Comparison of ENCODE assay signal across 8 cellular contexts in the genomic region with DNA sequence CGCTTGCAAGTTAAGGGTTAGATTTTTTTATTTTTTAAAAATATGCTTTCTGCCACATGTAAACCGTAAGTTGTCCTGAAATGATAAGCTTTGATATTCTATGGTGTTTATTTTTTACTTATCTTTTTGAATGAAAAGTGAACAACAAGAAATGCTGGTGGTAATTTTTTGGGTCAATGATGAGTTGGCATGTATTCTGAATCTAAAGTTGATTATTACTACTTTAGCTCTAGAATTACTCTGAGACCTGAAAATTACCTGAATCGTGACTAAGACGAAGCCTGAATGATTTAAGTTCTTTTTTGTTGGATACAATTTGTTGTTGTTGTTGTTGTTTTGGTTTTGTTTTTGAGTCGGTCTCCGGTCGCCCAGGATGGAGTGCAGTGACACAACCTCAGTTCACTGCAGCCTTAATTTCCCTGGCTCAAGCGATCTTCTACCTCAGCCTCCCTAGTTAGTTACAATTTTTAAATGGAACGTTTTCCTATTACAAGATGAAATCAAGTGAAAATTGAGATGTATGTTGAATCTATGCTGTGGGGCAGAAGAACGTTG. TPM values are rescaled to one million over a fixed set of nuclear protein-coding genes. Genes with fewer than 3 reads are reported as not detected.
DNase-seq lines count a peak whose midpoint lies in the region; ATAC-seq and TF ChIP-seq lines count a peak whose summit lies in the region.

No MANE protein-coding gene starts in this region.

- DNase-seq in cardiac fibroblast (ENCODE audit: low read depth in 2 of 2) (no peak), OCI-M2 (lab: John Stamatoyannopoulos, UW; ENCODE audit: unreplicated experiment) (no peak), HT-29 (ENCODE audit: low spot score) (no peak), NCI-H1417 (lab: John Stamatoyannopoulos, UW) (no peak)

- H3K27me3 ChIP-seq in ACC112 (ENCODE audit: insufficient read depth, low read length), result no peaks in the 10 kb centered on the region
- H3K27me3 ChIP-seq in HUES64 (ENCODE audit: insufficient read depth, low read length), result no peaks in the 10 kb centered on the region
- no peaks in the 10 kb centered on the region for H3K27me3 ChIP-seq in muscle layer of colon (ENCODE audit: control insufficient read depth in 1 of 2, insufficient read depth in 2 of 2, low read length in 2 of 2)

- WGBS in HUES64, result 8% methylated on average over 9 of the region's 10 CpGs

- H3K9me3 ChIP-seq in HUES64 (ENCODE audit: insufficient read depth, low read depth, low read length), result no peaks in the 10 kb centered on the region
- no peaks in the 10 kb centered on the region for H3K9me3 ChIP-seq in muscle layer of colon (ENCODE audit: low read length)

- peak overlapping the region; percentile 96 for H3K9ac ChIP-seq in HUES64 (ENCODE audit: low read depth, low read length)
- H3K9ac ChIP-seq in muscle layer of colon (ENCODE audit: low read length), result peak overlapping the region; percentile 76

- no peak for TF ChIP-seq CTCF in cardiac fibroblast (IDR thresholded peaks at IDR 0.05; ENCODE audit: low read depth, low read length)

- no peak overlapping the region for H2AFZ ChIP-seq in ACC112 (ENCODE audit: low read length, unreplicated experiment)

- H3K27ac ChIP-seq in ACC112 (ENCODE audit: low read depth, low read length) (peak overlapping the region; percentile 58), HUES64 (ENCODE audit: low read depth, low read length) (peak overlapping the region; percentile 54), muscle layer of colon (ENCODE audit: low read depth, low read length) (peak overlapping the region; percentile 88)

- no peak for ATAC-seq in HG03460 (IDR thresholded peaks at IDR 0.05; ENCODE audit: unreplicated experiment)

- peak overlapping the region; percentile 93 for H3K4me3 ChIP-seq in ACC112 (ENCODE audit: low read depth, low read length)
- peak overlapping the region; percentile 84 for H3K4me3 ChIP-seq in HUES64 (ENCODE audit: low read length)
- peak overlapping the region; percentile 78 to 80 for H3K4me3 ChIP-seq in cardiac fibroblast (replicated peaks in 1 of 2; ENCODE audit: low read depth in 2 of 2, low read length in 2 of 2)
- H3K4me3 ChIP-seq in muscle layer of colon (ENCODE audit: low read depth in 1 of 2, low read length in 2 of 2), result peak overlapping the region; percentile 73 to 82

- H3K36me3 ChIP-seq in ACC112 (ENCODE audit: insufficient read depth, low read length) (peaks cover 39% of the 10 kb centered on the region), HUES64 (ENCODE audit: insufficient read depth, low read length) (peaks cover 50% of the 10 kb centered on the region), muscle layer of colon (ENCODE audit: insufficient read depth, low read length) (peaks cover 31% of the 10 kb centered on the region)

- H3K4me1 ChIP-seq in ACC112 (ENCODE audit: control insufficient read depth, insufficient read depth, low read length, unreplicated experiment), result peaks cover 29% of the 10 kb centered on the region
- H3K4me1 ChIP-seq in HUES64 (ENCODE audit: insufficient read depth, low read length), result peaks cover 17% of the 10 kb centered on the region
- H3K4me1 ChIP-seq in muscle layer of colon (ENCODE audit: insufficient read depth, low read length), result peaks cover 39% of the 10 kb centered on the region

- peaks cover 57% of the 10 kb centered on the region for H3K79me2 ChIP-seq in ACC112 (ENCODE audit: control insufficient read depth, insufficient read depth, low read length, unreplicated experiment)

RNA-seq across cellular contexts. Expression of a gene that starts 0.9 kb away (rescaled TPM):
- 86.6 TPM for polyA plus RNA-seq in HUES64 (2013, experiment 1 of 2)
- 66.9 TPM for polyA plus RNA-seq in HUES64 (2013, experiment 2 of 2)
- 63.6 and 69.1 TPM in 2 replicates for total RNA-seq in HT-29 (2014; rRNA removed; shearing (Covaris generic))

RNA-seq across cellular contexts. Expression of a gene that starts 9.7 kb away (rescaled TPM):
- 0.10 TPM for polyA plus RNA-seq in HUES64 (2013, experiment 1 of 2)
- not detected for polyA plus RNA-seq in HUES64 (2013, experiment 2 of 2)
- 0.05 and 0.16 TPM in 2 replicates for total RNA-seq in HT-29 (2014; rRNA removed; shearing (Covaris generic))
